ENCODE assay signal across 19 cellular contexts in the genomic region with DNA sequence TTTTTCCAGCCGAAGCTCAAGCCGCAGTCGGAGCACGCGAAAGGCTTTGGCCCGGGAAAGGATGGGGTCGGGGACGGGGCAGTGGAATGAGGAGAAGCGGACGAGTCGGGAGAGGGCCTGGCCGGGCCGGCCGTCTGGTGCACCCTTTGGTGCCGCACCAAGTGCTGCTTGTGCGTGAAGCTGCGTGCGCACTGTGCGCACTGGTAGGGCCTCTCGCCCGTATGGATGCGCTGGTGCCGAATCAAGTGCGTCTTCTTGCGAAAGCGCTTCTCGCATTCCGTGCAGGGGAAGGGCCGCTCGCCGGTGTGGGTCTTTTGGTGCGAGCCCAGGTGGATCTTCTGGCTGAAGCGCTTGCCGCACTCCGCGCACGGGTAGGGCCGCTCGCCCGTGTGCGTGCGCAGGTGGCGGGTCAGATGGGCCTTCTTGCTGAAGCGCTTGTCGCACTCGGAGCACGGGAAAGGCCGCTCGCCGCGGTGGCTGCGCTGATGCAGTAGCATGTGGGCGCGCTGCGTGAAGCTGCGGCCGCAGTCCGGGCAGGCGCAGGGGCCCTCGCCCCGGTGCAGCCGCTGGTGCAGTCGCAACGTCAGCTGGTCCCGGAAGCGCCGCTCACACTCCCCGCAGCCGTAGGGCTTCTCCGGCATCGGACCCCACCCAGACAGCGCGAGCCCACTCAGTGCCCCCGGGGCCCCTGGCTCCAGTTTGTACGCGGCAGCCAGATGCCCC. TPM values are rescaled to one million over a fixed set of nuclear protein-coding genes. Genes with fewer than 3 reads are reported as not detected.
DNase-seq lines count a peak whose midpoint lies in the region; ATAC-seq and TF ChIP-seq lines count a peak whose summit lies in the region.
"Had no signal": no experiment of that assay in that cellular context is flagged by ENCODE, and none has a peak within 500 bp of the region (broad histone marks: within the 10 kb centered on the region; RNA-seq: fewer than 3 reads in every experiment).

No MANE protein-coding gene starts in this region.

- no peak overlapping the region for H3K4me3 ChIP-seq in SK-N-SH (ENCODE audit: low read depth in 2 of 2, low read length in 1 of 2)
- H3K4me3 ChIP-seq: right lobe of liver had no signal

- peaks cover 82% of the 10 kb centered on the region for H3K27me3 ChIP-seq in SK-N-SH (ENCODE audit: insufficient read depth)
- H3K27me3 ChIP-seq: right lobe of liver had no signal

- H3K27me3 Mint-ChIP-seq in nephron (ENCODE audit: low read depth) (peaks cover 80% of the 10 kb centered on the region), type B pancreatic cell (peaks cover 85% of the 10 kb centered on the region)

- ATAC-seq in esophagus mucosa: peak; percentile 18
- no peak for ATAC-seq in GM21717 (IDR thresholded peaks at IDR 0.05; ENCODE audit: unreplicated experiment)
- ATAC-seq: activated CD4-positive, CD25-positive, alpha-beta regulatory T cell treated with anti-CD3 and anti-CD28 coated beads, Interleukin-2, amount 50 U/mL, for 24 hours; natural killer cell treated with Interleukin-12 subunit alpha and Interleukin-12 subunit beta and Interleukin-15 and Interleukin-18, amount 100 ng/mL, for 72 hours had no signal

- H4K20me1 ChIP-seq in SK-N-SH (ENCODE audit: insufficient read depth): no peaks in the 10 kb centered on the region

- H3K9me3 Mint-ChIP-seq in nephron (no peaks in the 10 kb centered on the region), type B pancreatic cell (no peaks in the 10 kb centered on the region)
- H3K9me3 Mint-ChIP-seq: natural killer cell treated with Interleukin-12 subunit alpha and Interleukin-12 subunit beta and Interleukin-15 and Interleukin-18, amount 100 ng/mL, for 72 hours had no signal

- H3K4me2 ChIP-seq in SK-N-SH: no peak overlapping the region

- H3K27ac ChIP-seq in SK-N-SH (ENCODE audit: low read depth in 2 of 2, low read length in 1 of 2): no peak overlapping the region
- H3K27ac ChIP-seq: HL-60, right lobe of liver had no signal

- CTCF ChIA-PET in SK-N-SH (lab: Yijun Ruan, JAX): interaction anchor here (0.7 to 6.2 kb wide), 12 partner anchors 10 to 42 kb away, joined by 3 to 51 read pairs (median 8); no protein-coding TSS in a partner anchor

- H3K9ac ChIP-seq in SK-N-SH: no peak overlapping the region

- POLR2A ChIA-PET in SK-N-SH (lab: Yijun Ruan, JAX): no interaction called here

- no peaks in the 10 kb centered on the region for H3K9me2 ChIP-seq in SK-N-SH

- TF ChIP-seq EP300 in SK-N-SH (IDR thresholded peaks at IDR 0.05; ENCODE audit: borderline replicate concordance in 1 of 2, low read depth in 1 of 2, low read length in 1 of 2): no peak

- peak overlapping the region in 1 of 3 experiments; percentile 35 for H3K27ac Mint-ChIP-seq in nephron
- H3K27ac Mint-ChIP-seq in type B pancreatic cell: peak overlapping the region; percentile 39
- H3K27ac Mint-ChIP-seq: B cell; natural killer cell treated with Interleukin-12 subunit alpha and Interleukin-12 subunit beta and Interleukin-15 and Interleukin-18, amount 100 ng/mL, for 72 hours had no signal

- WGBS in SK-N-SH (ENCODE audit: low lambda C conversion rate): 28% methylated on average over 28 of the region's 76 CpGs

- no peaks in the 10 kb centered on the region for H3K9me3 ChIP-seq in SK-N-SH
- H3K9me3 ChIP-seq: right lobe of liver had no signal

- peaks cover 0 to 11% of the 10 kb centered on the region in 2 experiments; a peak in 1 of 4 replicates for H3K4me1 ChIP-seq in SK-N-SH (ENCODE audit: control insufficient read depth in 1 of 2, insufficient read depth in 2 of 2, low read depth in 1 of 2, low read length in 1 of 2)

- peaks cover 18% of the 10 kb centered on the region for H3K4me1 Mint-ChIP-seq in nephron
- peaks cover 9% of the 10 kb centered on the region for H3K4me1 Mint-ChIP-seq in type B pancreatic cell (ENCODE audit: unreplicated experiment)
- H3K4me1 Mint-ChIP-seq: B cell had no signal

- H2AFZ ChIP-seq in SK-N-SH (ENCODE audit: low read depth): no peak overlapping the region

- no peak for TF ChIP-seq RAD21 in SK-N-SH (IDR thresholded peaks at IDR 0.05; ENCODE audit: low read length)

- DNase-seq in SK-N-SH (peak; percentile 71), type B pancreatic cell (ENCODE audit: extremely low spot score, unreplicated experiment) (no peak), Kasumi-1 (lab: John Stamatoyannopoulos, UW) (no peak)
- DNase-seq in activated naive CD4-positive, alpha-beta T cell (lab: John Stamatoyannopoulos, UW): no peak
- DNase-seq: activated effector memory CD4-positive, alpha-beta T cell treated with anti-CD3 and anti-CD28 coated beads, Interleukin-2, amount 50 U/mL, for 16 hours; amygdala; DMS 273 treated with DMSO at 0.1 percent for 48 hours; KG1; NCI-H2029; NCI-H510A treated with DMSO at 0.1 percent for 48 hours; right lobe of liver; stimulated activated CD4-positive, alpha-beta T cell treated with anti-CD3 and anti-CD28 coated beads, Interleukin-2, amount 100 ng/mL, for 24 hours had no signal

- H3K4me3 Mint-ChIP-seq in nephron (peak overlapping the region in 2 of 3 experiments; percentile 55 to 57), type B pancreatic cell (peak overlapping the region; percentile 83)
- H3K4me3 Mint-ChIP-seq: B cell; natural killer cell treated with Interleukin-12 subunit alpha and Interleukin-12 subunit beta and Interleukin-15 and Interleukin-18, amount 100 ng/mL, for 72 hours had no signal

- no peaks in the 10 kb centered on the region for H3F3A ChIP-seq in SK-N-SH (replicated peaks; ENCODE audit: insufficient read depth)

- peaks cover 0 to 7% of the 10 kb centered on the region in 2 experiments for H3K36me3 ChIP-seq in SK-N-SH (replicated peaks in 1 of 2; ENCODE audit: control insufficient read depth in 1 of 2, insufficient read depth in 2 of 2, low read length in 1 of 2)

- TF ChIP-seq CTCF in SK-N-SH (IDR thresholded peaks at IDR 0.05): no peak
- no peak for TF ChIP-seq CTCF in nephron (IDR thresholded peaks at IDR 0.05; ENCODE audit: unreplicated experiment in 3 of 3)
- no peak for TF ChIP-seq CTCF in type B pancreatic cell (conservative IDR thresholded peaks at IDR 0.05)

- no peaks in the 10 kb centered on the region for H3K79me2 ChIP-seq in SK-N-SH (ENCODE audit: insufficient read depth)

- H3K36me3 Mint-ChIP-seq in nephron (ENCODE audit: low read depth) (peaks cover 63% of the 10 kb centered on the region), type B pancreatic cell (peaks cover 20% of the 10 kb centered on the region)
- H3K36me3 Mint-ChIP-seq: natural killer cell treated with Interleukin-12 subunit alpha and Interleukin-12 subunit beta and Interleukin-15 and Interleukin-18, amount 100 ng/mL, for 72 hours had no signal

TF ChIP-seq in SK-N-SH, 30 proteins besides CTCF, POLR2A, EP300 and RAD21:
- TF ChIP-seq, protein P1, sequence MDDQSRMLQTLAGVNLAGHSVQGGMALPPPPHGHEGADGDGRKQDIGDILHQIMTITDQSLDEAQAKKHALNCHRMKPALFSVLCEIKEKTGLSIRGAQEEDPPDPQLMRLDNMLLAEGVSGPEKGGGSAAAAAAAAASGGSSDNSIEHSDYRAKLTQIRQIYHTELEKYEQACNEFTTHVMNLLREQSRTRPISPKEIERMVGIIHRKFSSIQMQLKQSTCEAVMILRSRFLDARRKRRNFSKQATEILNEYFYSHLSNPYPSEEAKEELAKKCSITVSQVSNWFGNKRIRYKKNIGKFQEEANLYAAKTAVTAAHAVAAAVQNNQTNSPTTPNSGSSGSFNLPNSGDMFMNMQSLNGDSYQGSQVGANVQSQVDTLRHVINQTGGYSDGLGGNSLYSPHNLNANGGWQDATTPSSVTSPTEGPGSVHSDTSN (IDR thresholded peaks at IDR 0.05): no peak
- TF ChIP-seq GABPA (IDR thresholded peaks at IDR 0.05; ENCODE audit: low read depth) (no peak), MXI1 (IDR thresholded peaks at IDR 0.05; ENCODE audit: low read depth, low read length) (no peak), MEF2A (IDR thresholded peaks at IDR 0.05; ENCODE audit: borderline replicate concordance, low read depth) (no peak)

RNA-seq across cellular contexts. Expression of a gene that starts 7.8 kb away (rescaled TPM):
- polyA plus RNA-seq in SK-N-SH (2012; rRNA removed): 2.6 and 4.1 TPM in 2 replicates
- polyA plus RNA-seq in SK-N-SH (2012; cell fraction: cytosol; rRNA removed): 2.1 and 3.1 TPM in 2 replicates
- 10.0 and 12.6 TPM in 2 replicates for polyA plus RNA-seq in SK-N-SH (2012; cell fraction: nucleus; rRNA removed)
- total RNA-seq in esophagus mucosa: 3.6 TPM
- total RNA-seq in type B pancreatic cell (ENCODE audit: low replicate concordance): 16.7 and 17.6 TPM in 2 replicates
